23 cellular contexts compared by ENCODE assay signal in the genomic region with DNA sequence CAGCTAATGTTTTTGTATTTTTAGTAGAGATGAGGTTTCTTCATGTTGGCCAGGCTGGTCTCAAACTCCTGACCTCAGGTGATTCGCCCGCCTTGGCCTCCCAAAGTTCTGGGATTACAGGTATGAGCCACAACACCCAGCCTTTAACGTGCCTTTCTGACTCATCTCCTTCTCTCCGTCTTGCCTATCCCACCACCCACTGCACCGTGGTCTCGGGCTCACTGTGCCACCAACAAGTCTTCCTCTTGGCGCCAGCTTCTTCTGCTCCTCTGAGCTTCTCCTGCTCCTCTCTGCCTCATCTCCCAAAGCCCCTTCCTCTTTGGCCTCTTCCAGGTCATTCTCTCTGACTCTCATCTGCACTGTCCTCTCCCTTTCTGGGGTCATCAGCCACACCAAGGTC.
"Had no signal": no experiment of that assay in that cellular context is flagged by ENCODE, and none has a peak within 500 bp of the region (broad histone marks: within the 10 kb centered on the region; RNA-seq: fewer than 3 reads in every experiment).

No MANE protein-coding gene starts in this region.

- H3K4me1 Mint-ChIP-seq: activated naive CD4-positive, alpha-beta T cell treated with anti-CD3 and anti-CD28 coated beads, Interleukin-2, amount 50 U/mL, for 24 hours; immature natural killer cell; mesothelial cell of epicardium had no signal

- H3K9ac ChIP-seq: SK-N-SH had no signal

- H3K4me1 ChIP-seq: ascending aorta, left lung, psoas muscle, right atrium auricular region, thyroid gland, upper lobe of right lung had no signal

- H3K27me3 Mint-ChIP-seq: activated naive CD4-positive, alpha-beta T cell treated with anti-CD3 and anti-CD28 coated beads, Interleukin-2, amount 50 U/mL, for 24 hours; stimulated activated naive CD8-positive, alpha-beta T cell treated with anti-CD3 and anti-CD28 coated beads, Interleukin-15, Interleukin-2, amounts not matched to agents 100 ng/mL and 50 ng/mL, for 24 hours had no signal

- H3K4me2 ChIP-seq: hepatocyte, SK-N-SH had no signal

- H3K9me3 ChIP-seq: ascending aorta, left lung, pancreas, psoas muscle, right atrium auricular region, SK-N-SH, thyroid gland, upper lobe of right lung had no signal

- H3K36me3 ChIP-seq: ascending aorta, brain microvascular endothelial cell, left lung, pancreas, right atrium auricular region, thyroid gland, upper lobe of right lung, WERI-Rb-1 had no signal

- H3K9me3 Mint-ChIP-seq: activated naive CD4-positive, alpha-beta T cell treated with anti-CD3 and anti-CD28 coated beads, Interleukin-2, amount 50 U/mL, for 24 hours; immature natural killer cell; mesothelial cell of epicardium; naive thymus-derived CD8-positive, alpha-beta T cell; stimulated activated naive CD8-positive, alpha-beta T cell treated with anti-CD3 and anti-CD28 coated beads, Interleukin-15, Interleukin-2, amounts not matched to agents 100 ng/mL and 50 ng/mL, for 24 hours had no signal

- H3K4me3 ChIP-seq: ascending aorta, hepatocyte, left lung, pancreas, psoas muscle, right atrium auricular region, thyroid gland, upper lobe of right lung had no signal

- H3K36me3 Mint-ChIP-seq: activated naive CD4-positive, alpha-beta T cell treated with anti-CD3 and anti-CD28 coated beads, Interleukin-2, amount 50 U/mL, for 24 hours; immature natural killer cell; mesothelial cell of epicardium; naive thymus-derived CD8-positive, alpha-beta T cell had no signal

- DNase-seq: activated CD8-positive, alpha-beta T cell treated with anti-CD3 and anti-CD28 coated beads, Interleukin-2, amount 10 ng/mL, durations not matched to agents 7 days and 5 days; activated gamma-delta T cell; caudate nucleus; effector CD8-positive, alpha-beta T cell; immature natural killer cell; kidney glomerular epithelial cell; left lung; naive thymus-derived CD8-positive, alpha-beta T cell; psoas muscle; SIG-M5; stimulated activated CD4-positive, alpha-beta T cell treated with anti-CD3 and anti-CD28 coated beads, Interleukin-4, amount 100 ng/mL, for 24 hours had no signal

- H3K27me3 ChIP-seq: ascending aorta, brain microvascular endothelial cell, hepatocyte, left lung, pancreas, right atrium auricular region, thyroid gland, upper lobe of right lung had no signal

- H2AFZ ChIP-seq: hepatocyte had no signal

- H3K4me3 Mint-ChIP-seq: activated CD8-positive, alpha-beta T cell treated with anti-CD3 and anti-CD28 coated beads, Interleukin-2, amount 10 ng/mL, durations not matched to agents 7 days and 5 days; activated naive CD4-positive, alpha-beta T cell treated with anti-CD3 and anti-CD28 coated beads, Interleukin-2, amount 50 U/mL, for 24 hours; immature natural killer cell; mesothelial cell of epicardium; naive thymus-derived CD8-positive, alpha-beta T cell; stimulated activated naive CD8-positive, alpha-beta T cell treated with anti-CD3 and anti-CD28 coated beads, Interleukin-15, Interleukin-2, amounts not matched to agents 100 ng/mL and 50 ng/mL, for 24 hours had no signal

- ATAC-seq: activated CD8-positive, alpha-beta T cell treated with anti-CD3 and anti-CD28 coated beads, Interleukin-2, amount 10 ng/mL, durations not matched to agents 7 days and 5 days; left lung; naive thymus-derived CD8-positive, alpha-beta T cell had no signal

- H3K27ac ChIP-seq: ascending aorta, brain microvascular endothelial cell, hepatocyte, left lung, pancreas, psoas muscle, right atrium auricular region, thyroid gland, upper lobe of right lung, WERI-Rb-1 had no signal

- H3K27ac Mint-ChIP-seq: activated CD8-positive, alpha-beta T cell treated with anti-CD3 and anti-CD28 coated beads, Interleukin-2, amount 10 ng/mL, durations not matched to agents 7 days and 5 days; activated naive CD4-positive, alpha-beta T cell treated with anti-CD3 and anti-CD28 coated beads, Interleukin-2, amount 50 U/mL, for 24 hours; immature natural killer cell; mesothelial cell of epicardium; stimulated activated naive CD8-positive, alpha-beta T cell treated with anti-CD3 and anti-CD28 coated beads, Interleukin-15, Interleukin-2, amounts not matched to agents 100 ng/mL and 50 ng/mL, for 24 hours had no signal

- H3K79me2 ChIP-seq: hepatocyte had no signal
